In the genomic region with DNA sequence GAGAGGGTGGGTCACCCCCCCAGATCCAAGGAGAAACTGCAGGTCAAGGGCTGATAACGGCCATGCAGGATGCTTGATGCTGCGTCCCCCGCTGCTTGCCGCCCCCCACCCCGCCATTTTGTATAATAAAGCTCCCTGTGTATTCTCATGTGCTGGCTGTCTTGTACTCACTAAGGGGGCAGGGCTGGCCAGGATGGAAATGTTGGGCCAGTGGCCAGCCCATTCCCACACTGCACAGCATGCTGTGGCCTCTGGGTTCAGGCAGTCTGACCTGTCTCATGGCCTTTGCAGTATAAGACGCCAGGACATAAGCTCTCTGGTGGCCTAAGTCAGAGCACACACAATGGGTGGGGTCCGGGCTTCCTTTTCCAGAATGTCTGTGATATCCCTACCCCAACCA, we compare ENCODE assay signal across 30 cellular contexts. TPM values are rescaled to one million over a fixed set of nuclear protein-coding genes. Genes with fewer than 3 reads are reported as not detected.
DNase-seq lines count a peak whose midpoint lies in the region; ATAC-seq and TF ChIP-seq lines count a peak whose summit lies in the region.
"Had no signal": no experiment of that assay in that cellular context is flagged by ENCODE, and none has a peak within 500 bp of the region (broad histone marks: within the 10 kb centered on the region; RNA-seq: fewer than 3 reads in every experiment).

No MANE protein-coding gene starts in this region.

- peak overlapping the region; percentile 99 for H3K4me2 ChIP-seq in BLaER1

- ATAC-seq in GM18511 (IDR thresholded peaks at IDR 0.05; ENCODE audit: unreplicated experiment) = no peak

- H3K4me3 ChIP-seq in BLaER1 (no peak overlapping the region), adrenal gland (no peak overlapping the region), neutrophil (ENCODE audit: low read depth in 1 of 2, low read length in 1 of 2) (no peak overlapping the region), A673 (ENCODE audit: low read depth, low read length, poor library complexity, severe bottlenecking) (no peak overlapping the region)
- H3K4me3 ChIP-seq in CD4-positive, alpha-beta memory T cell (ENCODE audit: low read length in 2 of 2) = no peak overlapping the region
- H3K4me3 ChIP-seq: cardiac muscle cell, coronary artery, GM23248 had no signal

- DNase-seq in CD4-positive, alpha-beta memory T cell = no peak
- peak in 6 of 7 donors; percentile 25 to 59 (median 43) for DNase-seq in adrenal gland
- DNase-seq in A673 (ENCODE audit: low spot score) = no peak
- DNase-seq in NCI-H82 (lab: John Stamatoyannopoulos, UW) = no peak
- DNase-seq: activated CD4-positive, alpha-beta T cell treated with anti-CD3 and anti-CD28 coated beads, Interleukin-2, amount 50 U/mL, for 1 hour; activated naive CD4-positive, alpha-beta T cell treated with anti-CD3 and anti-CD28 coated beads, Interleukin-2, amount 10 ng/mL, durations not matched to agents 7 days and 5 days; aorta; effector memory CD4-positive, alpha-beta T cell; GM23248; KBM-7; left cardiac atrium; MM.1S; NCI-H1417 treated with DMSO at 0.1 percent for 48 hours; NCI-H2081 treated with DMSO at 0.1 percent for 48 hours; NCI-H345; occipital lobe; small intestine; T1000; trophoblast cell had no signal

- peaks cover 0 to 3% (median 0%) of the 10 kb centered on the region in 8 donors for H3K9me3 Mint-ChIP-seq in CD4-positive, alpha-beta memory T cell

- TF ChIP-seq CTCF in adrenal gland (IDR thresholded peaks at IDR 0.05) (no peak), neutrophil (IDR thresholded peaks at IDR 0.05) (no peak), A673 (conservative IDR thresholded peaks at IDR 0.05; ENCODE audit: low read depth, low read length) (no peak)

- H3K9ac ChIP-seq in BLaER1 = no peak overlapping the region
- H3K9ac ChIP-seq: GM23248 had no signal

- peak overlapping the region in 2 of 8 donors; percentile 20 to 43 for H3K4me3 Mint-ChIP-seq in CD4-positive, alpha-beta memory T cell
- H3K4me3 Mint-ChIP-seq: memory B cell had no signal

- H3K27me3 ChIP-seq in BLaER1 = no peaks in the 10 kb centered on the region; the same call in 1 of the 2 replicates
- H3K27me3 ChIP-seq in CD4-positive, alpha-beta memory T cell (ENCODE audit: insufficient read depth, low read length) = no peaks in the 10 kb centered on the region
- H3K27me3 ChIP-seq in adrenal gland = no peaks in the 10 kb centered on the region
- H3K27me3 ChIP-seq in neutrophil = peaks cover 28% of the 10 kb centered on the region
- H3K27me3 ChIP-seq in A673 (replicated peaks; ENCODE audit: insufficient read depth, low read depth, low read length, poor library complexity) = no peaks in the 10 kb centered on the region
- H3K27me3 ChIP-seq: cardiac muscle cell had no signal

- no TSS peak for BruUV-seq in A673 (replicated peaks; lab: Mats Ljungman, UMichigan)

- H3K9me3 ChIP-seq in BLaER1 (no peaks in the 10 kb centered on the region), adrenal gland (replicated peaks in 1 of 3) (no peaks in the 10 kb centered on the region), neutrophil (no peaks in the 10 kb centered on the region), A673 (ENCODE audit: low read depth, low read length, poor library complexity, severe bottlenecking) (no peaks in the 10 kb centered on the region)
- no peaks in the 10 kb centered on the region for H3K9me3 ChIP-seq in CD4-positive, alpha-beta memory T cell (ENCODE audit: control insufficient read depth in 1 of 2, low read length in 2 of 2)

- no peak overlapping the region for H3K27ac ChIP-seq in BLaER1
- H3K27ac ChIP-seq in CD4-positive, alpha-beta memory T cell (ENCODE audit: low read depth, low read length) = no peak overlapping the region
- peak overlapping the region in 1 of 5 donors; percentile 5 for H3K27ac ChIP-seq in adrenal gland
- peak overlapping the region; percentile 68 for H3K27ac ChIP-seq in neutrophil
- no peak overlapping the region for H3K27ac ChIP-seq in A673 (ENCODE audit: low read depth, low read length, poor library complexity, severe bottlenecking)
- H3K27ac ChIP-seq: C4-2B, cardiac muscle cell, coronary artery, GM23248 had no signal

- no peak for TF ChIP-seq POLR2A in adrenal gland (IDR thresholded peaks at IDR 0.05)

- peaks cover 63% of the 10 kb centered on the region for H3K4me1 ChIP-seq in BLaER1
- peaks cover 42% of the 10 kb centered on the region for H3K4me1 ChIP-seq in CD4-positive, alpha-beta memory T cell (ENCODE audit: insufficient read depth, low read length)
- H3K4me1 ChIP-seq in adrenal gland (replicated peaks in 1 of 2) = no peaks in the 10 kb centered on the region
- peaks cover 28 to 52% of the 10 kb centered on the region in 2 experiments for H3K4me1 ChIP-seq in neutrophil (ENCODE audit: control insufficient read depth in 1 of 2, insufficient read depth in 1 of 2, low read depth in 1 of 2, low read length in 1 of 2)
- H3K4me1 ChIP-seq in A673 (ENCODE audit: insufficient read depth, low read length, poor library complexity, severe bottlenecking) = no peaks in the 10 kb centered on the region

- POLR2A ChIA-PET in CD4-positive, alpha-beta memory T cell (lab: Charles Lee; ENCODE audit: partially characterized antibody) = interaction anchor here (1.8 to 5.7 kb wide), 4 partner anchors 10 to 40 kb away, joined by 6 to 116 read pairs (median 41); partner anchors contain the start of gene LSP1
- POLR2A ChIA-PET in A673 (lab: Charles Lee; ENCODE audit: low non-redundant PET) = no interaction called here

- H3K27ac Mint-ChIP-seq in CD4-positive, alpha-beta memory T cell = peak overlapping the region in 4 of 7 donors; percentile 7 to 47 (median 28)

- H4K20me1 ChIP-seq in BLaER1 = no peaks in the 10 kb centered on the region

- WGBS in adrenal gland, 4 donors = 48 to 65% (median 54%) methylated on average over 1 to 7 of the region's 7 CpGs

- intact Hi-C loops in CD4-positive, alpha-beta memory T cell (cut with micrococcal nuclease) = no loop called here
- intact Hi-C loops in adrenal gland (cut with DNase I) = loop anchor here in 1 of 2 donors (1.0 to 10.0 kb wide), 2 partner anchors 24 to 53 kb away; partner anchors contain the start of gene MRPL23
- intact Hi-C loops in A673 (cut with micrococcal nuclease; ENCODE audit: unreplicated experiment) = no loop called here

- no peaks in the 10 kb centered on the region for H3K36me3 ChIP-seq in BLaER1
- H3K36me3 ChIP-seq in CD4-positive, alpha-beta memory T cell (ENCODE audit: insufficient read depth, low read length) = peaks cover 7% of the 10 kb centered on the region
- peaks cover 0 to 18% of the 10 kb centered on the region in 2 donors for H3K36me3 ChIP-seq in adrenal gland (replicated peaks in 1 of 2)
- peaks cover 54% of the 10 kb centered on the region for H3K36me3 ChIP-seq in neutrophil
- no peaks in the 10 kb centered on the region for H3K36me3 ChIP-seq in A673 (ENCODE audit: insufficient read depth, low read length, poor library complexity, severe bottlenecking)
- H3K36me3 ChIP-seq: cardiac muscle cell had no signal

- H3K36me3 Mint-ChIP-seq in CD4-positive, alpha-beta memory T cell = peaks cover 4 to 13% of the 10 kb centered on the region in 2 donors

- peaks cover 0 to 2% of the 10 kb centered on the region in 2 donors for H3K27me3 Mint-ChIP-seq in CD4-positive, alpha-beta memory T cell
- H3K27me3 Mint-ChIP-seq: memory B cell had no signal

- CTCF ChIA-PET in CD4-positive, alpha-beta memory T cell (lab: Charles Lee; ENCODE audit: partially characterized antibody) = interaction anchor here (2.3 kb wide), 1 partner anchor 25 kb away, joined by 7 read pairs; no protein-coding TSS in a partner anchor
- CTCF ChIA-PET in A673 (lab: Charles Lee) = no interaction called here

- H3K4me1 Mint-ChIP-seq in CD4-positive, alpha-beta memory T cell = peaks cover 23 to 44% (median 32%) of the 10 kb centered on the region in 4 donors

RNA-seq across cellular contexts. Expression of gene PRR33, which starts 0.4 kb away (rescaled TPM):
- not detected for total RNA-seq in CD4-positive, alpha-beta memory T cell
- under 1 TPM in 1 of 2 donors, not detected in 1; 0.18 TPM for polyA plus RNA-seq in CD4-positive, alpha-beta memory T cell
- total RNA-seq in adrenal gland = under 1 TPM in 4 of 8 donors, not detected in 4; 0.07 to 0.30 (median 0.15) TPM
- 1 to 10 TPM in 2 of 3 donors, not detected in 1; 1.1 to 2.3 TPM for polyA plus RNA-seq in adrenal gland
- total RNA-seq in A673 (2021) = not detected in 2 replicates
- total RNA-seq: aorta, cardiac muscle cell, Daoy, epithelial cell of proximal tubule, GM23248, occipital lobe, OCI-LY7 had no signal
- polyA plus RNA-seq: AG04450, aorta, cardiac muscle cell, GM23248 had no signal

RNA-seq across cellular contexts. Expression of gene TNNT3, which starts 27.4 kb away (rescaled TPM):
- 10 to 100 TPM in 1 of 2 experiments, 1 to 10 TPM in 1; 9.3 to 10.5 TPM for total RNA-seq in CD4-positive, alpha-beta memory T cell
- not detected for polyA plus RNA-seq in CD4-positive, alpha-beta memory T cell
- total RNA-seq in adrenal gland (1 to 10 TPM in 4 of 8 donors, under 1 TPM in 3, not detected in 1; 0.81 to 8.7 (median 3.4) TPM), A673 (2021) (not detected in 2 replicates)
- polyA plus RNA-seq in adrenal gland = 10 to 100 TPM in 1 of 3 donors, 1 to 10 TPM in 2; 1.0 to 10.6 (median 5.8) TPM
- total RNA-seq: Daoy, epithelial cell of proximal tubule, GM23248 had no signal
- polyA plus RNA-seq: AG04450, GM23248 had no signal

RNA-seq across cellular contexts. Expression of gene LSP1, which starts 39.2 kb away (rescaled TPM):
- 100 to 1,000 TPM; 324 to 327 TPM for total RNA-seq in CD4-positive, alpha-beta memory T cell
- 100 to 1,000 TPM; 253 to 435 TPM for polyA plus RNA-seq in CD4-positive, alpha-beta memory T cell
- total RNA-seq in adrenal gland (100 to 1,000 TPM; 158 to 323 (median 250) TPM), A673 (2021) (not detected in 2 replicates)
- 1,000 to 10,000 TPM in 1 of 3 donors, 100 to 1,000 TPM in 2; 319 to 1,341 (median 324) TPM for polyA plus RNA-seq in adrenal gland
- total RNA-seq: cardiac muscle cell, epithelial cell of proximal tubule, GM23248 had no signal
- polyA plus RNA-seq: AG04450 had no signal

RNA-seq across cellular contexts. Expression of gene TNNI2, which starts 53.3 kb away (rescaled TPM):
- total RNA-seq in CD4-positive, alpha-beta memory T cell = not detected
- polyA plus RNA-seq in CD4-positive, alpha-beta memory T cell = not detected
- total RNA-seq in adrenal gland (1 to 10 TPM in 3 of 8 donors, under 1 TPM in 2, not detected in 3; 0.55 to 4.2 (median 1.4) TPM), A673 (2021) (not detected in 2 replicates)
- 10 to 100 TPM in 2 of 3 donors, 1 to 10 TPM in 1; 1.9 to 21.8 (median 12.0) TPM for polyA plus RNA-seq in adrenal gland
- total RNA-seq: Daoy, epithelial cell of proximal tubule, GM23248 had no signal
- polyA plus RNA-seq: AG04450, GM23248 had no signal

RNA-seq across cellular contexts. Expression of gene MRPL23, which starts 55.0 kb away (rescaled TPM):
- total RNA-seq in CD4-positive, alpha-beta memory T cell = 10 to 100 TPM; 43.9 to 51.0 TPM
- 10 to 100 TPM; 15.2 to 45.8 TPM for polyA plus RNA-seq in CD4-positive, alpha-beta memory T cell
- total RNA-seq in adrenal gland (100 to 1,000 TPM in 4 of 8 donors, 10 to 100 TPM in 4; 59.3 to 282 (median 156) TPM), A673 (2021) (83.8 and 92.4 TPM in 2 replicates)
- 1,000 to 10,000 TPM in 1 of 3 donors, 100 to 1,000 TPM in 1, 10 to 100 TPM in 1; 52.2 to 1,024 (median 323) TPM for polyA plus RNA-seq in adrenal gland

Comparison
In these comparisons a context has a peak if more than half of its experiments do, and no peak if none do; other contexts are left out.
1. DNase-seq: peak in adrenal gland (6 of 7); none in CD4-positive, alpha-beta memory T cell (0 of 5), A673 (single experiment) and NCI-H82 (single experiment).
2. RNA of gene LSP1, which starts 39.2 kb away (total RNA-seq): 324 to 327 TPM in CD4-positive, alpha-beta memory T cell and 158 to 323 TPM in adrenal gland; not detected in A673; every median in the first group is over 100 times any median in the second.